1 cellular context compared by ENCODE assay signal in the genomic region with DNA sequence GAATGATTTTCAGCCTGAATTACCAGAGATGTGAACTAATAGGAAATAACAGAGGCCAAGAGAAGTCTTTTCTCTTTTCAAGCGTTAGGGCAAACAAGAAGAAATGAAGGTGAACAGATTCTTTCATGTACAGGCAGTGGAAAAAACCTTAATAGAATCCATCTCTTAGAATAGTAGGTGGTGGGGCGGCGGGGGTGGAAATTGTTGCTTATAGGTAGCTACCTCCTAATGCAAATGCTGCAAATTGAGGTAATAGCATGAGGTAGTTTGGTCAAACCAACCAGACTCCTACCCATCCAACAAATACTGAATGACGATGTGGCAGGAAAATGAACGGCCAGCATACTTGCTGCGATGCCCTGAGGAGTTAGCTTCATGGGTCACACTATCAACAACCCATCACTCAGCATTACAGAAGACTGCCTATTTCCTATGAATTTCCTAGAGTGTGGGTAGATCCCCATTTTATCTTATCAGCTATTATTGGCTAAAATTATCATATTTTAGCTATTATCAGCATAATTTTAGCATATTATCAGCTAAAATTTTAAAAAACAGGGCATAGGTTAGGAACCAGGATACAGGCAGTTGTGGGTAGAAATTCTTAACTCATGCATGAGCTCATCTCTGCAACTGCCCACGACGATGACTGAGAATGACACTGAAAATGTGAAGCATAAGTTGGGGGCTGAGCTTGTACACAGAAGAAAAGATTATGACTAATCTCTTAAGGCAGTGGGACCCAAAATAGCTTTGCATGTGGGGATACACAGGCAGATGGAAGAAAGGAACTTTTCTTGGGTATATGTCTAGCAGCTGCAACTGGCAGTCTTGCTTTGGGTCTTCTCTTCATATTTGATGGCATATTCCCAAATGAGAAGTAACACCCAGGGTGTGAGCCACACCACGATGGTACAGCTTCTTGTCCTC.
A peak's percentile ranks its signal among the peaks of the same experiment; 100 is the strongest.
TF ChIP-seq lines count a peak whose summit lies in the region.

No MANE protein-coding gene starts in this region.

TF ChIP-seq in GM12878, 131 proteins besides CTCF, POLR2A, EP300 and RAD21 (continued from another document and continues in another):
- TF ChIP-seq, protein P1, sequence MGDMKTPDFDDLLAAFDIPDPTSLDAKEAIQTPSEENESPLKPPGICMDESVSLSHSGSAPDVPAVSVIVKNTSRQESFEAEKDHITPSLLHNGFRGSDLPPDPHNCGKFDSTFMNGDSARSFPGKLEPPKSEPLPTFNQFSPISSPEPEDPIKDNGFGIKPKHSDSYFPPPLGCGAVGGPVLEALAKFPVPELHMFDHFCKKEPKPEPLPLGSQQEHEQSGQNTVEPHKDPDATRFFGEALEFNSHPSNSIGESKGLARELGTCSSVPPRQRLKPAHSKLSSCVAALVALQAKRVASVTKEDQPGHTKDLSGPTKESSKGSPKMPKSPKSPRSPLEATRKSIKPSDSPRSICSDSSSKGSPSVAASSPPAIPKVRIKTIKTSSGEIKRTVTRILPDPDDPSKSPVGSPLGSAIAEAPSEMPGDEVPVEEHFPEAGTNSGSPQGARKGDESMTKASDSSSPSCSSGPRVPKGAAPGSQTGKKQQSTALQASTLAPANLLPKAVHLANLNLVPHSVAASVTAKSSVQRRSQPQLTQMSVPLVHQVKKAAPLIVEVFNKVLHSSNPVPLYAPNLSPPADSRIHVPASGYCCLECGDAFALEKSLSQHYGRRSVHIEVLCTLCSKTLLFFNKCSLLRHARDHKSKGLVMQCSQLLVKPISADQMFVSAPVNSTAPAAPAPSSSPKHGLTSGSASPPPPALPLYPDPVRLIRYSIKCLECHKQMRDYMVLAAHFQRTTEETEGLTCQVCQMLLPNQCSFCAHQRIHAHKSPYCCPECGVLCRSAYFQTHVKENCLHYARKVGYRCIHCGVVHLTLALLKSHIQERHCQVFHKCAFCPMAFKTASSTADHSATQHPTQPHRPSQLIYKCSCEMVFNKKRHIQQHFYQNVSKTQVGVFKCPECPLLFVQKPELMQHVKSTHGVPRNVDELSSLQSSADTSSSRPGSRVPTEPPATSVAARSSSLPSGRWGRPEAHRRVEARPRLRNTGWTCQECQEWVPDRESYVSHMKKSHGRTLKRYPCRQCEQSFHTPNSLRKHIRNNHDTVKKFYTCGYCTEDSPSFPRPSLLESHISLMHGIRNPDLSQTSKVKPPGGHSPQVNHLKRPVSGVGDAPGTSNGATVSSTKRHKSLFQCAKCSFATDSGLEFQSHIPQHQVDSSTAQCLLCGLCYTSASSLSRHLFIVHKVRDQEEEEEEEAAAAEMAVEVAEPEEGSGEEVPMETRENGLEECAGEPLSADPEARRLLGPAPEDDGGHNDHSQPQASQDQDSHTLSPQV (IDR thresholded peaks at IDR 0.05) = no peak
- TF ChIP-seq CHD2 (IDR thresholded peaks at IDR 0.05; ENCODE audit: borderline replicate concordance, low read depth, low read length) = no peak
- TF ChIP-seq NFIC (IDR thresholded peaks at IDR 0.05; ENCODE audit: low read depth, low read length) = peak; percentile 95
- no peak for TF ChIP-seq HDGF (IDR thresholded peaks at IDR 0.05)
- no peak for TF ChIP-seq SMC3 (IDR thresholded peaks at IDR 0.05; ENCODE audit: borderline replicate concordance, low read length)
- no peak for TF ChIP-seq KAT2A (conservative IDR thresholded peaks at IDR 0.05; ENCODE audit: control insufficient read depth, low read depth, low read length)
- no peak for TF ChIP-seq TAF1 (IDR thresholded peaks at IDR 0.05; ENCODE audit: borderline replicate concordance, low read depth, low read length)
- TF ChIP-seq SUPT20H (IDR thresholded peaks at IDR 0.05; ENCODE audit: borderline replicate concordance, control insufficient read depth, low read depth, low read length) = no peak
- no peak for TF ChIP-seq PRDM15 (CRISPR knock-in tag; IDR thresholded peaks at IDR 0.05)
- TF ChIP-seq, protein P2, sequence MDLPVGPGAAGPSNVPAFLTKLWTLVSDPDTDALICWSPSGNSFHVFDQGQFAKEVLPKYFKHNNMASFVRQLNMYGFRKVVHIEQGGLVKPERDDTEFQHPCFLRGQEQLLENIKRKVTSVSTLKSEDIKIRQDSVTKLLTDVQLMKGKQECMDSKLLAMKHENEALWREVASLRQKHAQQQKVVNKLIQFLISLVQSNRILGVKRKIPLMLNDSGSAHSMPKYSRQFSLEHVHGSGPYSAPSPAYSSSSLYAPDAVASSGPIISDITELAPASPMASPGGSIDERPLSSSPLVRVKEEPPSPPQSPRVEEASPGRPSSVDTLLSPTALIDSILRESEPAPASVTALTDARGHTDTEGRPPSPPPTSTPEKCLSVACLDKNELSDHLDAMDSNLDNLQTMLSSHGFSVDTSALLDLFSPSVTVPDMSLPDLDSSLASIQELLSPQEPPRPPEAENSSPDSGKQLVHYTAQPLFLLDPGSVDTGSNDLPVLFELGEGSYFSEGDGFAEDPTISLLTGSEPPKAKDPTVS (IDR thresholded peaks at IDR 0.05; ENCODE audit: low read depth, low read length) = no peak
- TF ChIP-seq MEF2B (IDR thresholded peaks at IDR 0.05; ENCODE audit: partially characterized antibody, poor library complexity, severe bottlenecking) = peak; percentile 70
- TF ChIP-seq TARDBP (IDR thresholded peaks at IDR 0.05; ENCODE audit: borderline replicate concordance) = no peak
- TF ChIP-seq SUZ12 (IDR thresholded peaks at IDR 0.05; ENCODE audit: unreplicated experiment) = no peak
- TF ChIP-seq NR2F1 (conservative IDR thresholded peaks at IDR 0.05) = no peak
- no peak for TF ChIP-seq SMAD5 (IDR thresholded peaks at IDR 0.05; ENCODE audit: low read depth)
- TF ChIP-seq CREM (IDR thresholded peaks at IDR 0.05; ENCODE audit: low read depth) = peak; percentile 91
- TF ChIP-seq ZNF207 (IDR thresholded peaks at IDR 0.05; ENCODE audit: borderline replicate concordance) = no peak
- TF ChIP-seq PBX3 (IDR thresholded peaks at IDR 0.05; ENCODE audit: insufficient replicate concordance, low read depth, low read length) = no peak
- TF ChIP-seq RB1 (IDR thresholded peaks at IDR 0.05; ENCODE audit: borderline replicate concordance) = no peak
- no peak for TF ChIP-seq BMI1 (IDR thresholded peaks at IDR 0.05; ENCODE audit: borderline replicate concordance)
- no peak for TF ChIP-seq FOS (IDR thresholded peaks at IDR 0.05; ENCODE audit: borderline replicate concordance, extremely low read depth, insufficient read length)
- TF ChIP-seq, protein P3, sequence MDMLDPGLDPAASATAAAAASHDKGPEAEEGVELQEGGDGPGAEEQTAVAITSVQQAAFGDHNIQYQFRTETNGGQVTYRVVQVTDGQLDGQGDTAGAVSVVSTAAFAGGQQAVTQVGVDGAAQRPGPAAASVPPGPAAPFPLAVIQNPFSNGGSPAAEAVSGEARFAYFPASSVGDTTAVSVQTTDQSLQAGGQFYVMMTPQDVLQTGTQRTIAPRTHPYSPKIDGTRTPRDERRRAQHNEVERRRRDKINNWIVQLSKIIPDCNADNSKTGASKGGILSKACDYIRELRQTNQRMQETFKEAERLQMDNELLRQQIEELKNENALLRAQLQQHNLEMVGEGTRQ (IDR thresholded peaks at IDR 0.05; ENCODE audit: borderline replicate concordance, low read depth, low read length) = no peak
- TF ChIP-seq STAT1 (conservative IDR thresholded peaks at IDR 0.05) = no peak
- TF ChIP-seq ZSCAN29 (IDR thresholded peaks at IDR 0.05) = no peak
- peak; percentile 59; the same call in 1 of the 2 replicates for TF ChIP-seq TCF12 (IDR thresholded peaks at IDR 0.05; ENCODE audit: low read depth, low read length)
- no peak; the same call in 1 of the 2 replicates for TF ChIP-seq YY1 (IDR thresholded peaks at IDR 0.05; ENCODE audit: low read depth, low read length)
- TF ChIP-seq, protein P4, sequence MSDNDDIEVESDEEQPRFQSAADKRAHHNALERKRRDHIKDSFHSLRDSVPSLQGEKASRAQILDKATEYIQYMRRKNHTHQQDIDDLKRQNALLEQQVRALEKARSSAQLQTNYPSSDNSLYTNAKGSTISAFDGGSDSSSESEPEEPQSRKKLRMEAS (IDR thresholded peaks at IDR 0.05; ENCODE audit: low read depth, low read length) = no peak
- TF ChIP-seq KDM1A (IDR thresholded peaks at IDR 0.05; ENCODE audit: borderline replicate concordance) = no peak
- TF ChIP-seq, protein P5, sequence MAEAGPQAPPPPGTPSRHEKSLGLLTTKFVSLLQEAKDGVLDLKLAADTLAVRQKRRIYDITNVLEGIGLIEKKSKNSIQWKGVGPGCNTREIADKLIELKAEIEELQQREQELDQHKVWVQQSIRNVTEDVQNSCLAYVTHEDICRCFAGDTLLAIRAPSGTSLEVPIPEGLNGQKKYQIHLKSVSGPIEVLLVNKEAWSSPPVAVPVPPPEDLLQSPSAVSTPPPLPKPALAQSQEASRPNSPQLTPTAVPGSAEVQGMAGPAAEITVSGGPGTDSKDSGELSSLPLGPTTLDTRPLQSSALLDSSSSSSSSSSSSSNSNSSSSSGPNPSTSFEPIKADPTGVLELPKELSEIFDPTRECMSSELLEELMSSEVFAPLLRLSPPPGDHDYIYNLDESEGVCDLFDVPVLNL (IDR thresholded peaks at IDR 0.05; ENCODE audit: low read depth, low read length) = no peak
- TF ChIP-seq RCOR1 (conservative IDR thresholded peaks at IDR 0.05; ENCODE audit: low read depth, low read length) = no peak
- no peak for TF ChIP-seq SIN3A (IDR thresholded peaks at IDR 0.05; ENCODE audit: low read depth, low read length)
- no peak for TF ChIP-seq TCF3 (IDR thresholded peaks at IDR 0.05; ENCODE audit: borderline replicate concordance, insufficient read depth, low read depth, low read length)
- TF ChIP-seq FOXK2 (IDR thresholded peaks at IDR 0.05) = no peak
- peak; percentile 97 for TF ChIP-seq JUNB (IDR thresholded peaks at IDR 0.05)
- no peak for TF ChIP-seq SREBF2 (IDR thresholded peaks at IDR 0.05; ENCODE audit: low read length)
- no peak for TF ChIP-seq ZNF274 (IDR thresholded peaks at IDR 0.05; ENCODE audit: insufficient read depth, insufficient read length)
- 0 out of 3 replicates have a peak, but pooled peaks have one; percentile 31 for TF ChIP-seq POU2F2 (IDR thresholded peaks at IDR 0.05; ENCODE audit: borderline replicate concordance, low read depth, low read length)
- no peak for TF ChIP-seq EGR1 (IDR thresholded peaks at IDR 0.05; ENCODE audit: borderline replicate concordance in 1 of 2, low read depth in 2 of 2, low read length in 2 of 2)
- TF ChIP-seq CBFB (IDR thresholded peaks at IDR 0.05; ENCODE audit: low read depth) = 0 out of 2 replicates have a peak, but pooled peaks have one; percentile 34
- TF ChIP-seq E4F1 (IDR thresholded peaks at IDR 0.05; ENCODE audit: borderline replicate concordance, partially characterized antibody) = no peak
- TF ChIP-seq RFX5 (IDR thresholded peaks at IDR 0.05; ENCODE audit: low read depth, low read length) = no peak
- TF ChIP-seq CHD4 (IDR thresholded peaks at IDR 0.05) = no peak
- TF ChIP-seq GATAD2B (conservative IDR thresholded peaks at IDR 0.05; ENCODE audit: low read depth) = no peak
- TF ChIP-seq CBX5 (IDR thresholded peaks at IDR 0.05; ENCODE audit: low read depth) = no peak
- TF ChIP-seq RUNX3 (IDR thresholded peaks at IDR 0.05; ENCODE audit: low read length) = peak; percentile 89
- no peak for TF ChIP-seq NFXL1 (IDR thresholded peaks at IDR 0.05; ENCODE audit: borderline replicate concordance)
